ENCODE assay signal across 20 cellular contexts in the genomic region with DNA sequence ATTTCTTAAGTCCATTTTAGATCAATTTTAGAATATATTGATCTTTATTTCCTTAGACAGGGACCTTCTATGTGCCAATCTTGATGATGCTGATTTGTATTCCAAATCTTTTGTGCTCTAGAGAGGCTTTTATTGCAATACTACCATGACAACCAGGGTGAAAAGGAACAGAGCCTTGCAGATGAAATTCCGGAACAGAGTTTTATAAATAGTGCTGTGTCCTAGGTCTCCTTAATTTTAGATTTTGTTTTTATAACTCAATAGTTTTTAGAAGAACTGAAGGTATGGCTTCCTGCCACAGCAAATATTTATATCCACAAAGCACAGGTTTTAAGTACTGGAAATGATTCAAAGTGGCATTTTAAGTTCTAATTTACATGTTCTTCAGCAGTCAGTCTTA.
A peak's percentile ranks its signal among the peaks of the same experiment; 100 is the strongest.
DNase-seq lines count a peak whose midpoint lies in the region; ATAC-seq and TF ChIP-seq lines count a peak whose summit lies in the region.
"Had no signal": no experiment of that assay in that cellular context is flagged by ENCODE, and none has a peak within 500 bp of the region (broad histone marks: within the 10 kb centered on the region; RNA-seq: fewer than 3 reads in every experiment).

No MANE protein-coding gene starts in this region.

- H3K27me3 ChIP-seq in adipocyte (replicated peaks; ENCODE audit: control insufficient read depth, insufficient read depth, low read length), result no peaks in the 10 kb centered on the region
- no peaks in the 10 kb centered on the region for H3K27me3 ChIP-seq in gastroesophageal sphincter

- ATAC-seq in gastroesophageal sphincter (peak; percentile 55), T-cell (replicated peaks in 1 of 4) (no peak)
- ATAC-seq: A549 had no signal

- POLR2A ChIA-PET in T-cell (lab: Charles Lee), result interaction anchor here in 1 of 2 donors (1.2 kb wide), 1 partner anchor 11 kb away, joined by 3 read pairs; no protein-coding TSS in a partner anchor

- peak in 1 of 4 experiments; percentile 7 for TF ChIP-seq CTCF in gastroesophageal sphincter (IDR thresholded peaks at IDR 0.05)

- H3K4me1 Mint-ChIP-seq in T-cell, result no peaks in the 10 kb centered on the region
- H3K4me1 Mint-ChIP-seq in activated T-cell treated with anti-CD3 and anti-CD28 coated beads, Interleukin-2, amount 50 U/mL, for 24 hours (ENCODE audit: low read depth), result no peaks in the 10 kb centered on the region
- H3K4me1 Mint-ChIP-seq: CD4-positive, alpha-beta memory T cell had no signal

- no peak overlapping the region for H3K4me3 Mint-ChIP-seq in T-cell
- H3K4me3 Mint-ChIP-seq in activated T-cell treated with anti-CD3 and anti-CD28 coated beads, Interleukin-2, amount 50 U/mL, for 24 hours, result no peak overlapping the region
- H3K4me3 Mint-ChIP-seq: CD4-positive, alpha-beta memory T cell; HFFc6 had no signal

- H3K4me3 ChIP-seq in adipocyte (ENCODE audit: low read length) (no peak overlapping the region), gastroesophageal sphincter (no peak overlapping the region)
- H3K4me3 ChIP-seq: A549, HAP-1 had no signal

- DNase-seq in adipocyte (ENCODE audit: low read depth), result peak; percentile 13
- peak in 1 of 61 donors; percentile 9 for DNase-seq in caudate nucleus (lab: John Stamatoyannopoulos, UW)
- DNase-seq in renal cortical epithelial cell (ENCODE audit: low read depth), result peak; percentile 17
- no peak for DNase-seq in T-cell
- DNase-seq in activated T-cell treated with anti-CD3 and anti-CD28 coated beads, Interleukin-2, amount 50 U/mL, for 24 hours, result no peak
- no peak for DNase-seq in NCI-H82 treated with DMSO at 0.1 percent for 48 hours (lab: John Stamatoyannopoulos, UW; ENCODE audit: unreplicated experiment)
- DNase-seq: 8988T; AML-193; C1 segment of cervical spinal cord; Calu3; CD4-positive, alpha-beta memory T cell; COR-L47; DMS53; DMS79 treated with DMSO at 0.1 percent for 48 hours; GF-D8; GOT3 had no signal

- no peak for TF ChIP-seq EP300 in gastroesophageal sphincter (IDR thresholded peaks at IDR 0.05)

- H3K9me3 ChIP-seq in adipocyte (ENCODE audit: control insufficient read depth, low read length) (no peaks in the 10 kb centered on the region), gastroesophageal sphincter (no peaks in the 10 kb centered on the region)
- H3K9me3 ChIP-seq: A549, HAP-1 had no signal

- H3K4me1 ChIP-seq in adipocyte (ENCODE audit: control insufficient read depth, insufficient read depth, low read length), result no peaks in the 10 kb centered on the region
- H3K4me1 ChIP-seq in gastroesophageal sphincter, result peaks cover 0 to 19% (median 0%) of the 10 kb centered on the region in 3 donors
- H3K4me1 ChIP-seq: HAP-1 had no signal

- H3K9me3 Mint-ChIP-seq in T-cell, result peaks cover 3 to 5% (median 4%) of the 10 kb centered on the region in 3 donors
- peaks cover 2% of the 10 kb centered on the region for H3K9me3 Mint-ChIP-seq in activated T-cell treated with anti-CD3 and anti-CD28 coated beads, Interleukin-2, amount 50 U/mL, for 24 hours
- H3K9me3 Mint-ChIP-seq: HFFc6 had no signal

- 33 to 53% methylated on average over 1 of the region's 1 CpG for WGBS in gastroesophageal sphincter (ENCODE audit: low coverage in 1 of 2), 2 donors

- H3K27ac Mint-ChIP-seq in T-cell, result no peak overlapping the region
- H3K27ac Mint-ChIP-seq in activated T-cell treated with anti-CD3 and anti-CD28 coated beads, Interleukin-2, amount 50 U/mL, for 24 hours, result no peak overlapping the region
- H3K27ac Mint-ChIP-seq: CD4-positive, alpha-beta memory T cell; HFFc6 had no signal

- H3K27ac ChIP-seq in caudate nucleus (ENCODE audit: low read depth, low read length) (peak overlapping the region; percentile 58), gastroesophageal sphincter (peak overlapping the region in 2 of 4 donors; percentile 46 to 53)
- H3K27ac ChIP-seq: A549 had no signal

- no peak overlapping the region for H3K9ac ChIP-seq in adipocyte (ENCODE audit: low read length)

- H3K36me3 ChIP-seq in adipocyte (ENCODE audit: control insufficient read depth, insufficient read depth, low read length, severe bottlenecking) (no peaks in the 10 kb centered on the region), gastroesophageal sphincter (no peaks in the 10 kb centered on the region)
- H3K36me3 ChIP-seq: HAP-1 had no signal

- H3K27me3 Mint-ChIP-seq in T-cell, result peaks cover 0 to 6% of the 10 kb centered on the region in 2 donors
- peaks cover 2% of the 10 kb centered on the region for H3K27me3 Mint-ChIP-seq in activated T-cell treated with anti-CD3 and anti-CD28 coated beads, Interleukin-2, amount 50 U/mL, for 24 hours

- TF ChIP-seq POLR2A in gastroesophageal sphincter (IDR thresholded peaks at IDR 0.05), result no peak

- CTCF ChIA-PET in T-cell (lab: Charles Lee), result no interaction called here

- no peaks in the 10 kb centered on the region for H3K36me3 Mint-ChIP-seq in T-cell
- no peaks in the 10 kb centered on the region for H3K36me3 Mint-ChIP-seq in activated T-cell treated with anti-CD3 and anti-CD28 coated beads, Interleukin-2, amount 50 U/mL, for 24 hours (ENCODE audit: low read depth)
- H3K36me3 Mint-ChIP-seq: CD4-positive, alpha-beta memory T cell had no signal

Comparison
In these comparisons a context has a peak if more than half of its experiments do, and no peak if none do; other contexts are left out.
1. DNase-seq: peak in adipocyte (single experiment) and renal cortical epithelial cell (single experiment); none in T-cell (0 of 34), activated T-cell treated with anti-CD3 and anti-CD28 coated beads, Interleukin-2, amount 50 U/mL, for 24 hours (single experiment) and NCI-H82 treated with DMSO at 0.1 percent for 48 hours (single experiment).